Comparison of ENCODE assay signal across 33 cellular contexts in genomic region chr2:72810165-72810564, GRCh38. TPM values are rescaled to one million over a fixed set of nuclear protein-coding genes. Genes with fewer than 3 reads are reported as not detected.
A peak's percentile ranks its signal among the peaks of the same experiment; 100 is the strongest.
DNase-seq lines count a peak whose midpoint lies in the region; ATAC-seq, FAIRE-seq and TF ChIP-seq lines count a peak whose summit lies in the region.
"Had no signal": no experiment of that assay in that cellular context is flagged by ENCODE, and none has a peak within 500 bp of the region (broad histone marks: within the 10 kb centered on the region; RNA-seq: fewer than 3 reads in every experiment).

No MANE protein-coding gene starts in this region.

- no peak overlapping the region for H3K4me2 ChIP-seq in A549
- H3K4me2 ChIP-seq: BLaER1; BLaER1 treated with 17β-estradiol and CSF1 and Interleukin-3, amounts not matched to agents 10 nM and 100 nM had no signal

- H3K27ac ChIP-seq in A549 = no peak overlapping the region
- no peak overlapping the region for H3K27ac ChIP-seq in HEK293 (ENCODE audit: extremely low read depth, low read depth, low read length)
- H3K27ac ChIP-seq in pancreas = no peak overlapping the region
- H3K27ac ChIP-seq: 22Rv1; BLaER1; BLaER1 treated with 17β-estradiol and CSF1 and Interleukin-3, amounts not matched to agents 10 nM and 100 nM; C4-2B had no signal

- H3K27ac Mint-ChIP-seq in osteocyte (ENCODE audit: unreplicated experiment) = no peak overlapping the region
- H3K27ac Mint-ChIP-seq: B cell; CD14-positive monocyte; CD4-positive, alpha-beta memory T cell; CD4-positive, alpha-beta T cell; CD4-positive, CD25-positive, alpha-beta regulatory T cell; CD8-positive, alpha-beta memory T cell; CD8-positive, alpha-beta T cell had no signal

- TF ChIP-seq CTCF in A549 (IDR thresholded peaks at IDR 0.05) (no peak), HEK293 (tag by site-specific recombination; IDR thresholded peaks at IDR 0.05) (no peak), pancreas (IDR thresholded peaks at IDR 0.05) (no peak), osteocyte (IDR thresholded peaks at IDR 0.05) (no peak)

- H3K4me1 ChIP-seq in A549 (peaks cover 17% of the 10 kb centered on the region; the same call in 2 of the 3 replicates), HEK293 (ENCODE audit: control insufficient read depth, insufficient read depth, low read length) (no peaks in the 10 kb centered on the region), pancreas (no peaks in the 10 kb centered on the region)
- H3K4me1 ChIP-seq: BE2C; BLaER1; BLaER1 treated with 17β-estradiol and CSF1 and Interleukin-3, amounts not matched to agents 10 nM and 100 nM; Caco-2 had no signal

- TF ChIP-seq RAD21 in A549 (conservative IDR thresholded peaks at IDR 0.05 in 1 of 2, IDR thresholded peaks at IDR 0.05 in 1 of 2) = no peak

- TF ChIP-seq POLR2A in A549 (IDR thresholded peaks at IDR 0.05; ENCODE audit: low read length) = no peak

- intact Hi-C loops in pancreas (cut with DNase I) = no loop called here

- H3K36me3 ChIP-seq in HEK293 (ENCODE audit: control insufficient read depth in 2 of 2, insufficient read depth in 1 of 2, low read length in 2 of 2) = peaks cover 0 to 5% of the 10 kb centered on the region in 2 experiments; a peak in 1 of 3 replicates
- H3K36me3 ChIP-seq in pancreas = no peaks in the 10 kb centered on the region
- H3K36me3 ChIP-seq: BE2C, BLaER1 had no signal

- H3K4me3 Mint-ChIP-seq in osteocyte (ENCODE audit: unreplicated experiment) = no peak overlapping the region
- H3K4me3 Mint-ChIP-seq: B cell; CD14-positive monocyte; CD4-positive, alpha-beta memory T cell; CD4-positive, alpha-beta T cell; CD4-positive, CD25-positive, alpha-beta regulatory T cell; CD8-positive, alpha-beta memory T cell; CD8-positive, alpha-beta T cell had no signal

- TF ChIP-seq EP300 in A549 (IDR thresholded peaks at IDR 0.05) = no peak

- CTCF ChIA-PET in A549 (lab: Yijun Ruan, JAX) (interaction anchor here (1.5 kb wide), 1 partner anchor 78 kb away, joined by 5 read pairs; the partner anchor contains the start of gene SPR), HEK293 (lab: Yijun Ruan, JAX) (no interaction called here)

- no peak for FAIRE-seq in A549 (lab: Jason Lieb, UNC)
- peak; percentile 56 for FAIRE-seq in pancreas (lab: Jason Lieb, UNC)
- FAIRE-seq: D721Med had no signal

- no peaks in the 10 kb centered on the region for H3K27me3 ChIP-seq in pancreas
- H3K27me3 ChIP-seq: BE2C; BLaER1; BLaER1 treated with 17β-estradiol and CSF1 and Interleukin-3, amounts not matched to agents 10 nM and 100 nM had no signal

- POLR2A ChIA-PET in A549 (lab: Yijun Ruan, JAX) = no interaction called here
- POLR2A ChIA-PET in HEK293 (lab: Yijun Ruan, JAX) = no interaction called here

- 91% methylated on average over 4 of the region's 4 CpGs for WGBS in A549 (ENCODE audit: missing lambda C conversion rate)
- WGBS in pancreas, 2 donors = 96 to 100% methylated on average over 4 of the region's 4 CpGs

- peaks cover 19% of the 10 kb centered on the region for H3K36me3 Mint-ChIP-seq in osteocyte (ENCODE audit: unreplicated experiment)

- no peaks in the 10 kb centered on the region for H3K27me3 Mint-ChIP-seq in osteocyte (ENCODE audit: unreplicated experiment)
- H3K27me3 Mint-ChIP-seq: B cell; CD4-positive, alpha-beta memory T cell; CD4-positive, alpha-beta T cell; CD4-positive, CD25-positive, alpha-beta regulatory T cell had no signal

- no peak for DNase-seq in A549 (ENCODE audit: low read depth in 1 of 2, low spot score in 1 of 2)
- no peak for DNase-seq in pancreas
- no peak for DNase-seq in activated CD4-positive, CD25-positive, alpha-beta regulatory T cell (lab: John Stamatoyannopoulos, UW)
- DNase-seq in osteocyte (ENCODE audit: extremely low spot score, unreplicated experiment) = no peak
- DNase-seq: 8988T; ACHN; AML-193; BE2C; C1 segment of cervical spinal cord; Caco-2; Calu3; CD4-positive, alpha-beta memory T cell; CD4-positive, alpha-beta T cell; CD4-positive, CD25-positive, alpha-beta regulatory T cell; CD8-positive, alpha-beta memory T cell; CD8-positive, alpha-beta T cell; COR-L47; DMS 273 treated with DMSO at 0.1 percent for 48 hours; DMS153; DMS53; DMS79; DMS79 treated with DMSO at 0.1 percent for 48 hours; DND-41; EL had no signal

- H3K9me3 ChIP-seq in A549 = peaks cover 27% of the 10 kb centered on the region
- peaks cover 3% of the 10 kb centered on the region; the same call in 1 of the 2 replicates for H3K9me3 ChIP-seq in HEK293 (ENCODE audit: control insufficient read depth, insufficient read depth, low read depth, low read length)
- H3K9me3 ChIP-seq in pancreas = no peaks in the 10 kb centered on the region
- H3K9me3 ChIP-seq: BE2C had no signal

- peaks cover 17% of the 10 kb centered on the region for H3K9me3 Mint-ChIP-seq in osteocyte (ENCODE audit: unreplicated experiment)

- H3K4me3 ChIP-seq in A549 (no peak overlapping the region), HEK293 (ENCODE audit: low read depth, low read length) (no peak overlapping the region), pancreas (no peak overlapping the region)
- H3K4me3 ChIP-seq: BLaER1; BLaER1 treated with 17β-estradiol and CSF1 and Interleukin-3, amounts not matched to agents 10 nM and 100 nM had no signal

- peaks cover 6% of the 10 kb centered on the region for H3K4me1 Mint-ChIP-seq in osteocyte (ENCODE audit: unreplicated experiment)
- H3K4me1 Mint-ChIP-seq: B cell, CD14-positive monocyte had no signal

- no peak for ATAC-seq in A549
- no peak for ATAC-seq in pancreas
- no peak for ATAC-seq in HG03342 (IDR thresholded peaks at IDR 0.05; ENCODE audit: unreplicated experiment)
- ATAC-seq: CD8-positive, alpha-beta T cell had no signal

TF ChIP-seq in A549, 52 proteins besides CTCF, POLR2A, EP300 and RAD21:
- TF ChIP-seq ZC3H11A (IDR thresholded peaks at IDR 0.05) (peak; percentile 97), HOXB13 (CRISPR knock-in tag; IDR thresholded peaks at IDR 0.05; ENCODE audit: low read depth) (no peak)

TF ChIP-seq in HEK293, 187 proteins besides CTCF, POLR2A, EP300 and RAD21 (continues in another document):
- no peak for TF ChIP-seq ZNF645 (tag by site-specific recombination; IDR thresholded peaks at IDR 0.05)
- no peak for TF ChIP-seq YY1 (tag by site-specific recombination; IDR thresholded peaks at IDR 0.05)
- no peak for TF ChIP-seq SETDB1 (IDR thresholded peaks at IDR 0.05; ENCODE audit: insufficient read length, low read length)
- TF ChIP-seq ZBTB21 (tag by site-specific recombination; IDR thresholded peaks at IDR 0.05) = no peak
- no peak for TF ChIP-seq ZNF26 (tag by site-specific recombination; IDR thresholded peaks at IDR 0.05)
- no peak for TF ChIP-seq SP7 (tag by site-specific recombination; IDR thresholded peaks at IDR 0.05)
- TF ChIP-seq TRIM28 (IDR thresholded peaks at IDR 0.05; ENCODE audit: borderline replicate concordance, low read length) = no peak
- no peak for TF ChIP-seq ELK4 (IDR thresholded peaks at IDR 0.05; ENCODE audit: borderline replicate concordance, low read depth, low read length)
- no peak for TF ChIP-seq SP3 (tag by site-specific recombination; IDR thresholded peaks at IDR 0.05)
- no peak for TF ChIP-seq RBAK (tag by site-specific recombination; IDR thresholded peaks at IDR 0.05)
- TF ChIP-seq ZNF549 (tag by site-specific recombination; IDR thresholded peaks at IDR 0.05) = no peak
- no peak for TF ChIP-seq ZNF114 (tag by site-specific recombination; IDR thresholded peaks at IDR 0.05)

RNA-seq across cellular contexts. Expression of gene EXOC6B, which starts 15.7 kb away (rescaled TPM):
- 24.7 and 28.3 TPM in 2 replicates for polyA plus RNA-seq in A549 (2011; rRNA removed)
- 4.9 and 6.5 TPM in 2 replicates for polyA plus RNA-seq in A549 (2012; cell fraction: cytosol; rRNA removed)
- polyA plus RNA-seq in A549 (2012; cell fraction: nucleus; rRNA removed) = 11.3 and 11.4 TPM in 2 replicates
- 14.3 to 18.5 TPM (median 15.5 TPM) in 3 replicates for polyA plus RNA-seq in A549 (2017; fragmentation: RNase III; extraction: RNeasy Plus Mini Kit Qiagen cat#74134 plus additional on column Dnase treatment)
- 42.2 and 45.6 TPM in 2 replicates for polyA minus RNA-seq in A549 (2011; rRNA and poly(A)+ RNA removed)
- total RNA-seq in pancreas = 10 to 100 TPM in 5 of 6 donors, 1 to 10 TPM in 1; 9.6 to 19.2 (median 12.4) TPM
- 1 to 10 TPM; 2.4 to 4.0 TPM for polyA plus RNA-seq in pancreas
- total RNA-seq in osteocyte = 31.2 and 33.8 TPM in 2 replicates

Comparison
In these comparisons a context has a peak if more than half of its experiments do, and no peak if none do; other contexts are left out.
1. Of the 5 proteins assayed by ChIP-seq in both HEK293 and A549: peak only in HEK293: REST; only in A549: none; in both: none; in neither: 4.